31 cellular contexts compared by ENCODE assay signal in genomic region chr6:115882771-115883170, GRCh38.
"Had no signal": no experiment of that assay in that cellular context is flagged by ENCODE, and none has a peak within 500 bp of the region (broad histone marks: within the 10 kb centered on the region; RNA-seq: fewer than 3 reads in every experiment).

No MANE protein-coding gene starts in this region.

- H3K27ac Mint-ChIP-seq: activated CD4-positive, alpha-beta memory T cell treated with anti-CD3 and anti-CD28 coated beads for 36 hours; activated CD4-positive, alpha-beta T cell treated with anti-CD3 and anti-CD28 coated beads, Interleukin-2, amount 10 ng/mL, durations not matched to agents 24 days and 14 days; activated T-cell treated with anti-CD3 and anti-CD28 coated beads, Interleukin-2, amount 50 U/mL, for 24 hours; dendritic cell treated with granulocyte-macrophage colony-stimulating factor and Interleukin-4, amounts not matched to agents 40 ng/mL and 50 ng/mL, for 4 days; endodermal cell; mesothelial cell of epicardium; naive B cell; stimulated activated memory B cell treated with anti-CD40 and anti-IgM and Interleukin-4, amounts not matched to agents 10 μg/mL and 1 μg/mL and 100 μg/mL, for 72 hours; stimulated activated naive CD8-positive, alpha-beta T cell treated with anti-CD3 and anti-CD28 coated beads, Interleukin-15, amount 100 ng/mL, for 72 hours; type B pancreatic cell had no signal

- H3K4me1 Mint-ChIP-seq: activated CD4-positive, alpha-beta T cell treated with anti-CD3 and anti-CD28 coated beads, Interleukin-2, amount 10 ng/mL, durations not matched to agents 24 days and 14 days; endodermal cell; mesothelial cell of epicardium; naive B cell; stimulated activated memory B cell treated with anti-CD40 and anti-IgM and Interleukin-4, amounts not matched to agents 10 μg/mL and 1 μg/mL and 100 μg/mL, for 72 hours; stimulated activated naive CD8-positive, alpha-beta T cell treated with anti-CD3 and anti-CD28 coated beads, Interleukin-15, amount 100 ng/mL, for 72 hours had no signal

- H3K9me3 Mint-ChIP-seq: activated CD4-positive, alpha-beta memory T cell treated with anti-CD3 and anti-CD28 coated beads for 36 hours; activated CD4-positive, alpha-beta T cell treated with anti-CD3 and anti-CD28 coated beads, Interleukin-2, amount 10 ng/mL, durations not matched to agents 24 days and 14 days; activated T-cell treated with anti-CD3 and anti-CD28 coated beads, Interleukin-2, amount 50 U/mL, for 24 hours; dendritic cell treated with granulocyte-macrophage colony-stimulating factor and Interleukin-4, amounts not matched to agents 40 ng/mL and 50 ng/mL, for 4 days; endodermal cell; mesothelial cell of epicardium; naive B cell; stimulated activated memory B cell treated with anti-CD40 and anti-IgM and Interleukin-4, amounts not matched to agents 10 μg/mL and 1 μg/mL and 100 μg/mL, for 72 hours; stimulated activated naive CD8-positive, alpha-beta T cell treated with anti-CD3 and anti-CD28 coated beads, Interleukin-15, amount 100 ng/mL, for 72 hours; type B pancreatic cell had no signal

- H3K36me3 Mint-ChIP-seq: activated CD4-positive, alpha-beta memory T cell treated with anti-CD3 and anti-CD28 coated beads for 36 hours; mesothelial cell of epicardium; naive B cell; stimulated activated memory B cell treated with anti-CD40 and anti-IgM and Interleukin-4, amounts not matched to agents 10 μg/mL and 1 μg/mL and 100 μg/mL, for 72 hours; type B pancreatic cell had no signal

- H3K27me3 Mint-ChIP-seq: activated CD4-positive, alpha-beta memory T cell treated with anti-CD3 and anti-CD28 coated beads for 36 hours; activated T-cell treated with anti-CD3 and anti-CD28 coated beads, Interleukin-2, amount 50 U/mL, for 24 hours; dendritic cell treated with granulocyte-macrophage colony-stimulating factor and Interleukin-4, amounts not matched to agents 40 ng/mL and 50 ng/mL, for 4 days; naive B cell; progenitor cell of endocrine pancreas; stimulated activated memory B cell treated with anti-CD40 and anti-IgM and Interleukin-4, amounts not matched to agents 10 μg/mL and 1 μg/mL and 100 μg/mL, for 72 hours; stimulated activated naive CD8-positive, alpha-beta T cell treated with anti-CD3 and anti-CD28 coated beads, Interleukin-15, amount 100 ng/mL, for 72 hours; type B pancreatic cell had no signal

- H3K36me3 ChIP-seq: brain microvascular endothelial cell, gastrocnemius medialis, ovary, uterus had no signal

- H3K4me3 ChIP-seq: gastrocnemius medialis, ovary, skin epidermis, uterus had no signal

- ATAC-seq: gastrocnemius medialis; left colon; sciatic nerve; stimulated activated memory B cell treated with anti-CD40 and anti-IgM and Interleukin-4, amounts not matched to agents 10 μg/mL and 1 μg/mL and 100 μg/mL, for 72 hours; stimulated activated naive CD8-positive, alpha-beta T cell treated with anti-CD3 and anti-CD28 coated beads, Interleukin-15, amount 100 ng/mL, for 72 hours had no signal

- H3K4me3 Mint-ChIP-seq: activated CD4-positive, alpha-beta memory T cell treated with anti-CD3 and anti-CD28 coated beads for 36 hours; activated CD4-positive, alpha-beta T cell treated with anti-CD3 and anti-CD28 coated beads, Interleukin-2, amount 10 ng/mL, durations not matched to agents 24 days and 14 days; activated T-cell treated with anti-CD3 and anti-CD28 coated beads, Interleukin-2, amount 50 U/mL, for 24 hours; dendritic cell treated with granulocyte-macrophage colony-stimulating factor and Interleukin-4, amounts not matched to agents 40 ng/mL and 50 ng/mL, for 4 days; endodermal cell; mesothelial cell of epicardium; naive B cell; stimulated activated memory B cell treated with anti-CD40 and anti-IgM and Interleukin-4, amounts not matched to agents 10 μg/mL and 1 μg/mL and 100 μg/mL, for 72 hours; stimulated activated naive CD8-positive, alpha-beta T cell treated with anti-CD3 and anti-CD28 coated beads, Interleukin-15, amount 100 ng/mL, for 72 hours; type B pancreatic cell had no signal

- H3K4me1 ChIP-seq: gastrocnemius medialis, uterus had no signal

- H3K27me3 ChIP-seq: brain microvascular endothelial cell, gastrocnemius medialis, ovary, uterus had no signal

- H3K27ac ChIP-seq: brain microvascular endothelial cell, gastrocnemius medialis, ovary, skin epidermis, uterus had no signal

- H3K9me3 ChIP-seq: gastrocnemius medialis, ovary, uterus had no signal

- DNase-seq: activated CD4-positive, alpha-beta memory T cell treated with anti-CD3 and anti-CD28 coated beads for 36 hours; activated CD4-positive, alpha-beta T cell treated with anti-CD3 and anti-CD28 coated beads, Interleukin-2, amount 10 ng/mL, durations not matched to agents 24 days and 14 days; activated CD4-positive, CD25-positive, alpha-beta regulatory T cell treated with anti-CD3 and anti-CD28 coated beads, Interleukin-2, amount 50 U/mL, for 72 hours; activated CD8-positive, alpha-beta memory T cell treated with anti-CD3 and anti-CD28 coated beads, Interleukin-2, amount 50 U/mL, for 48 hours; activated gamma-delta T cell; activated naive CD4-positive, alpha-beta T cell treated with anti-CD3 and anti-CD28 coated beads, Interleukin-2, amount 50 U/mL, for 16 hours; activated T-cell treated with anti-CD3 and anti-CD28 coated beads, Interleukin-2, amount 50 U/mL, for 24 hours; amniotic stem cell; brain microvascular endothelial cell; central memory CD4-positive, alpha-beta T cell; endodermal cell; gastrocnemius medialis; glutamatergic neuron; left colon; naive B cell; ovary; retina; stimulated activated CD4-positive, alpha-beta T cell treated with anti-CD3 and anti-CD28 coated beads, Interleukin-1b, Interleukin-23, amount 100 ng/mL, for 48 hours; stimulated activated CD4-positive, alpha-beta T cell treated with anti-CD3 and anti-CD28 coated beads, Interleukin-4, amount 100 ng/mL, for 4 hours; stimulated activated CD8-positive, alpha-beta memory T cell treated with anti-CD3 and anti-CD28 coated beads, Interleukin-4, amount 100 ng/mL, for 48 hours; stimulated activated naive CD8-positive, alpha-beta T cell treated with anti-CD3 and anti-CD28 coated beads, Interleukin-15, amount 100 ng/mL, for 72 hours; substantia nigra; T-helper 2 cell; uterus had no signal
